32 cellular contexts compared by ENCODE assay signal in genomic region chr10:117450940-117451339, GRCh38.
"Had no signal": no experiment of that assay in that cellular context is flagged by ENCODE, and none has a peak within 500 bp of the region (broad histone marks: within the 10 kb centered on the region; RNA-seq: fewer than 3 reads in every experiment).

No MANE protein-coding gene starts in this region.

- DNase-seq: activated CD4-positive, alpha-beta memory T cell treated with anti-CD3 and anti-CD28 coated beads for 36 hours; activated CD4-positive, alpha-beta T cell treated with anti-CD3 and anti-CD28 coated beads for 36 hours; activated CD4-positive, alpha-beta T cell treated with anti-CD3 and anti-CD28 coated beads, Interleukin-2, amount 10 ng/mL, durations not matched to agents 24 days and 14 days; activated CD4-positive, CD25-positive, alpha-beta regulatory T cell; activated CD4-positive, CD25-positive, alpha-beta regulatory T cell treated with anti-CD3 and anti-CD28 coated beads, Interleukin-2, amount 50 U/mL, for 72 hours; activated effector memory CD4-positive, alpha-beta T cell treated with Interleukin-2 at 50 U/mL for 16 hours; activated gamma-delta T cell treated with Interleukin-2 at 50 U/mL for 16 hours; activated naive CD4-positive, alpha-beta T cell treated with anti-CD3 and anti-CD28 coated beads, Interleukin-2, amount 50 U/mL, for 16 hours; activated naive CD4-positive, alpha-beta T cell treated with Interleukin-2 at 50 U/mL for 16 hours; activated T-cell treated with anti-CD3 and anti-CD28 coated beads, Interleukin-2, amount 50 U/mL, for 4 hours; amniotic stem cell; anterior cingulate cortex; central memory CD4-positive, alpha-beta T cell; cerebellar nuclear complex; colonic mucosa; effector CD8-positive, alpha-beta T cell; foreskin keratinocyte; gastrocnemius medialis; glutamatergic neuron; heart left ventricle; T-helper 1 cell; T-helper 17 cell; T1000 had no signal

- H3K4me3 Mint-ChIP-seq: activated CD4-positive, alpha-beta memory T cell treated with anti-CD3 and anti-CD28 coated beads for 36 hours; activated CD4-positive, alpha-beta T cell treated with anti-CD3 and anti-CD28 coated beads for 36 hours; activated CD4-positive, alpha-beta T cell treated with anti-CD3 and anti-CD28 coated beads, Interleukin-2, amount 10 ng/mL, durations not matched to agents 24 days and 14 days; activated naive CD8-positive, alpha-beta T cell; activated T-cell treated with anti-CD3 and anti-CD28 coated beads, Interleukin-2, amount 50 U/mL, for 4 hours; activated T-helper 17 cell treated with anti-CD3 and anti-CD28 coated beads, Interleukin-2, amount 50 U/mL, for 72 hours; brain; T-helper 17 cell; T-helper 2 cell treated with Interferon-gamma antibody and Interleukin-4, amounts not matched to agents 5 μg/mL and 100 μg/mL, for 36 hours had no signal

- H3K27ac Mint-ChIP-seq: activated CD4-positive, alpha-beta memory T cell treated with anti-CD3 and anti-CD28 coated beads for 36 hours; activated CD4-positive, alpha-beta T cell treated with anti-CD3 and anti-CD28 coated beads for 36 hours; activated CD4-positive, alpha-beta T cell treated with anti-CD3 and anti-CD28 coated beads, Interleukin-2, amount 10 ng/mL, durations not matched to agents 24 days and 14 days; activated naive CD8-positive, alpha-beta T cell; activated T-helper 17 cell treated with anti-CD3 and anti-CD28 coated beads, Interleukin-2, amount 50 U/mL, for 72 hours; brain; T-helper 17 cell; T-helper 2 cell treated with Interferon-gamma antibody and Interleukin-4, amounts not matched to agents 5 μg/mL and 100 μg/mL, for 36 hours had no signal

- H3K9me3 ChIP-seq: colonic mucosa, gastrocnemius medialis had no signal

- H3K36me3 ChIP-seq: breast epithelium, cardiac muscle cell, colonic mucosa, gastrocnemius medialis, heart left ventricle had no signal

- H3K27ac ChIP-seq: breast epithelium, cardiac muscle cell, colonic mucosa, epithelial cell of prostate, foreskin keratinocyte, gastrocnemius medialis, heart left ventricle had no signal

- H3K4me1 Mint-ChIP-seq: activated CD4-positive, alpha-beta T cell treated with anti-CD3 and anti-CD28 coated beads for 36 hours; activated CD4-positive, alpha-beta T cell treated with anti-CD3 and anti-CD28 coated beads, Interleukin-2, amount 10 ng/mL, durations not matched to agents 24 days and 14 days; activated T-helper 17 cell treated with anti-CD3 and anti-CD28 coated beads, Interleukin-2, amount 50 U/mL, for 72 hours; T-helper 17 cell had no signal

- H3K27me3 Mint-ChIP-seq: activated CD4-positive, alpha-beta T cell treated with anti-CD3 and anti-CD28 coated beads, Interleukin-2, amount 10 ng/mL, durations not matched to agents 24 days and 14 days had no signal

- H3K4me3 ChIP-seq: breast epithelium, cardiac muscle cell, colonic mucosa, gastrocnemius medialis, heart left ventricle had no signal

- H3K36me3 Mint-ChIP-seq: brain had no signal

- ATAC-seq: activated CD4-positive, alpha-beta T cell treated with anti-CD3 and anti-CD28 coated beads for 36 hours; activated T-cell treated with anti-CD3 and anti-CD28 coated beads, Interleukin-2, amount 50 U/mL, for 4 hours; activated T-helper 17 cell treated with anti-CD3 and anti-CD28 coated beads, Interleukin-2, amount 50 U/mL, for 72 hours; foreskin keratinocyte; gastrocnemius medialis; heart left ventricle; T-helper 17 cell had no signal

- H3K4me1 ChIP-seq: breast epithelium, colonic mucosa, gastrocnemius medialis had no signal

- H3K27me3 ChIP-seq: breast epithelium, cardiac muscle cell, colonic mucosa, foreskin keratinocyte, gastrocnemius medialis had no signal

- FAIRE-seq: endometrium, endothelial cell of umbilical vein had no signal
